Comparison of ENCODE assay signal across 8 cellular contexts in genomic region chr22:31080164-31080847, GRCh38. TPM values are rescaled to one million over a fixed set of nuclear protein-coding genes. Genes with fewer than 3 reads are reported as not detected.
DNase-seq lines count a peak whose midpoint lies in the region; ATAC-seq and TF ChIP-seq lines count a peak whose summit lies in the region.

No MANE protein-coding gene starts in this region.

- peak overlapping the region; percentile 95 for H3K9ac ChIP-seq in skeletal muscle satellite cell (ENCODE audit: low read depth, low read length)

- ATAC-seq in GM21737 (IDR thresholded peaks at IDR 0.05; ENCODE audit: unreplicated experiment), result no peak
- ATAC-seq in HG03095 (IDR thresholded peaks at IDR 0.05; ENCODE audit: unreplicated experiment), result no peak

- H3K36me3 ChIP-seq in SJSA1 (peaks cover 36% of the 10 kb centered on the region), skeletal muscle satellite cell (ENCODE audit: insufficient read depth, low read length) (peaks cover 14% of the 10 kb centered on the region)

- H3K27ac ChIP-seq in SJSA1, result peak overlapping the region; percentile 66

- H3K4me3 ChIP-seq in SJSA1, result peak overlapping the region; percentile 75
- H3K4me3 ChIP-seq in fibroblast of villous mesenchyme (ENCODE audit: low read depth, low read length), result peak overlapping the region; percentile 76
- peak overlapping the region; percentile 86 for H3K4me3 ChIP-seq in skeletal muscle satellite cell (ENCODE audit: low read length)

- CTCF ChIA-PET in GM10248 (lab: Yijun Ruan, JAX), result interaction anchor here (0.6 to 1.4 kb wide), 7 partner anchors 19 to 133 kb away, joined by 3 to 4 read pairs (median 3); no protein-coding TSS in a partner anchor

- POLR2A ChIA-PET in GM10248 (lab: Yijun Ruan, JAX), result interaction anchor here (0.5 to 1.9 kb wide), 4 partner anchors 27 to 150 kb away, joined by 3 to 8 read pairs (median 5); partner anchors contain the start of genes MORC2, SELENOM and TUG1

- H3K27me3 ChIP-seq in SJSA1 (replicated peaks) (no peaks in the 10 kb centered on the region), skeletal muscle satellite cell (ENCODE audit: control insufficient read depth, insufficient read depth, low read length) (no peaks in the 10 kb centered on the region)

- H3K4me2 ChIP-seq in skeletal muscle satellite cell (ENCODE audit: low read length), result peak overlapping the region; percentile 99

- DNase-seq in NCI-H1092 treated with DMSO at 0.1 percent for 48 hours (lab: John Stamatoyannopoulos, UW) (peak; percentile 35), NCI-H1092 (lab: John Stamatoyannopoulos, UW) (no peak), SJSA1 (ENCODE audit: low read depth in 1 of 2, low spot score in 2 of 2) (no peak), fibroblast of villous mesenchyme (ENCODE audit: low read depth) (no peak), GM10248 (ENCODE audit: extremely low spot score) (no peak)

- H3K9me3 ChIP-seq in SJSA1 (replicated peaks), result no peaks in the 10 kb centered on the region
- H3K9me3 ChIP-seq in skeletal muscle satellite cell (replicated peaks; ENCODE audit: low read length), result no peaks in the 10 kb centered on the region

- TF ChIP-seq CTCF in fibroblast of villous mesenchyme (IDR thresholded peaks at IDR 0.05; ENCODE audit: insufficient read depth, low read depth, low read length) (no peak), GM10248 (IDR thresholded peaks at IDR 0.05; ENCODE audit: control extremely low read depth, extremely low read depth, low read depth, missing control alignments) (no peak)

- peaks cover 34% of the 10 kb centered on the region for H3K4me1 ChIP-seq in SJSA1 (replicated peaks)
- peaks cover 48% of the 10 kb centered on the region for H3K4me1 ChIP-seq in skeletal muscle satellite cell (ENCODE audit: control insufficient read depth, insufficient read depth, low read length)

RNA-seq across cellular contexts. Expression of gene SMTN, which starts 0.8 kb away (rescaled TPM):
- total RNA-seq in SJSA1 (2014; rRNA removed; shearing (Covaris generic)), result 121 and 155 TPM in 2 replicates
- total RNA-seq in fibroblast of villous mesenchyme, result 75.7 and 94.1 TPM in 2 replicates
- 175 and 203 TPM in 2 replicates for total RNA-seq in skeletal muscle satellite cell (2012; rRNA removed)

RNA-seq across cellular contexts. Expression of gene SELENOM, which starts 27.1 kb away (rescaled TPM):
- 373 and 601 TPM in 2 replicates for total RNA-seq in SJSA1 (2014; rRNA removed; shearing (Covaris generic))
- total RNA-seq in fibroblast of villous mesenchyme, result 152 and 155 TPM in 2 replicates
- total RNA-seq in skeletal muscle satellite cell (2012; rRNA removed), result 128 and 200 TPM in 2 replicates

RNA-seq across cellular contexts. Expression of gene INPP5J, which starts 42.5 kb away (rescaled TPM):
- 0.13 and 0.21 TPM in 2 replicates for total RNA-seq in SJSA1 (2014; rRNA removed; shearing (Covaris generic))
- total RNA-seq in fibroblast of villous mesenchyme, result 0.43 and 0.97 TPM in 2 replicates
- total RNA-seq in skeletal muscle satellite cell (2012; rRNA removed), result 0.22 and 0.51 TPM in 2 replicates
